Comparison of ENCODE assay signal across 18 cellular contexts in genomic region chr1:219432966-219433365, GRCh38.
"Had no signal": no experiment of that assay in that cellular context is flagged by ENCODE, and none has a peak within 500 bp of the region (broad histone marks: within the 10 kb centered on the region; RNA-seq: fewer than 3 reads in every experiment).

No MANE protein-coding gene starts in this region.

- H3K27me3 Mint-ChIP-seq: activated naive CD8-positive, alpha-beta T cell treated with anti-CD3 and anti-CD28 coated beads, Interleukin-2, amount 10 ng/mL, durations not matched to agents 7 days and 5 days; stimulated activated memory B cell treated with anti-CD40 and anti-IgM and Interleukin-4, amounts not matched to agents 10 μg/mL and 1 μg/mL and 100 μg/mL, for 72 hours had no signal

- H3K4me1 Mint-ChIP-seq: activated naive CD8-positive, alpha-beta T cell treated with anti-CD3 and anti-CD28 coated beads, Interleukin-2, amount 10 ng/mL, durations not matched to agents 7 days and 5 days; stimulated activated memory B cell treated with anti-CD40 and anti-IgM and Interleukin-4, amounts not matched to agents 10 μg/mL and 1 μg/mL and 100 μg/mL, for 72 hours had no signal

- H3K36me3 Mint-ChIP-seq: activated naive CD8-positive, alpha-beta T cell treated with anti-CD3 and anti-CD28 coated beads, Interleukin-2, amount 10 ng/mL, durations not matched to agents 7 days and 5 days had no signal

- H3K4me3 Mint-ChIP-seq: activated naive CD8-positive, alpha-beta T cell treated with anti-CD3 and anti-CD28 coated beads, Interleukin-2, amount 10 ng/mL, durations not matched to agents 7 days and 5 days; activated T-cell treated with anti-CD3 and anti-CD28 coated beads, Interleukin-2, amount 50 U/mL, for 72 hours; dendritic cell treated with granulocyte-macrophage colony-stimulating factor and Interleukin-4, amounts not matched to agents 40 ng/mL and 50 ng/mL, for 4 days; stimulated activated memory B cell treated with anti-CD40 and anti-IgM and Interleukin-4, amounts not matched to agents 10 μg/mL and 1 μg/mL and 100 μg/mL, for 72 hours had no signal

- H3K9me3 Mint-ChIP-seq: activated naive CD8-positive, alpha-beta T cell treated with anti-CD3 and anti-CD28 coated beads, Interleukin-2, amount 10 ng/mL, durations not matched to agents 7 days and 5 days; activated T-cell treated with anti-CD3 and anti-CD28 coated beads, Interleukin-2, amount 50 U/mL, for 72 hours; stimulated activated memory B cell treated with anti-CD40 and anti-IgM and Interleukin-4, amounts not matched to agents 10 μg/mL and 1 μg/mL and 100 μg/mL, for 72 hours had no signal

- H3K27me3 ChIP-seq: breast epithelium, esophagus squamous epithelium, spleen, upper lobe of right lung had no signal

- DNase-seq: activated CD4-positive, alpha-beta T cell treated with anti-CD3 and anti-CD28 coated beads, Interleukin-2, amount 50 U/mL, for 4 hours; activated gamma-delta T cell treated with Interleukin-2 at 50 U/mL for 16 hours; activated naive CD8-positive, alpha-beta T cell treated with anti-CD3 and anti-CD28 coated beads, Interleukin-2, amount 10 ng/mL, durations not matched to agents 7 days and 5 days; activated T-cell treated with anti-CD3 and anti-CD28 coated beads, Interleukin-2, amount 50 U/mL, for 72 hours; effector CD8-positive, alpha-beta T cell; esophagus squamous epithelium; foreskin fibroblast; hippocampal formation; midbrain; occipital lobe; spleen; stimulated activated CD4-positive, alpha-beta T cell treated with anti-CD3 and anti-CD28 coated beads, Interleukin-4, amount 100 ng/mL, for 4 hours; upper lobe of right lung; WERI-Rb-1 had no signal

- H3K4me1 ChIP-seq: breast epithelium, spleen, upper lobe of right lung had no signal

- H3K27ac Mint-ChIP-seq: activated naive CD8-positive, alpha-beta T cell treated with anti-CD3 and anti-CD28 coated beads, Interleukin-2, amount 10 ng/mL, durations not matched to agents 7 days and 5 days; activated T-cell treated with anti-CD3 and anti-CD28 coated beads, Interleukin-2, amount 50 U/mL, for 72 hours; dendritic cell treated with granulocyte-macrophage colony-stimulating factor and Interleukin-4, amounts not matched to agents 40 ng/mL and 50 ng/mL, for 4 days; stimulated activated memory B cell treated with anti-CD40 and anti-IgM and Interleukin-4, amounts not matched to agents 10 μg/mL and 1 μg/mL and 100 μg/mL, for 72 hours had no signal

- H3K27ac ChIP-seq: esophagus squamous epithelium, spleen, upper lobe of right lung, WERI-Rb-1 had no signal

- ATAC-seq: stimulated activated memory B cell treated with anti-CD40 and anti-IgM and Interleukin-4, amounts not matched to agents 10 μg/mL and 1 μg/mL and 100 μg/mL, for 72 hours had no signal

- FAIRE-seq: islet of Langerhans had no signal

- H3K4me3 ChIP-seq: breast epithelium, esophagus squamous epithelium, spleen, upper lobe of right lung had no signal

- H3K9me3 ChIP-seq: breast epithelium, esophagus squamous epithelium, spleen, upper lobe of right lung had no signal
